Comparison of ENCODE assay signal across 1 cellular context in the genomic region with DNA sequence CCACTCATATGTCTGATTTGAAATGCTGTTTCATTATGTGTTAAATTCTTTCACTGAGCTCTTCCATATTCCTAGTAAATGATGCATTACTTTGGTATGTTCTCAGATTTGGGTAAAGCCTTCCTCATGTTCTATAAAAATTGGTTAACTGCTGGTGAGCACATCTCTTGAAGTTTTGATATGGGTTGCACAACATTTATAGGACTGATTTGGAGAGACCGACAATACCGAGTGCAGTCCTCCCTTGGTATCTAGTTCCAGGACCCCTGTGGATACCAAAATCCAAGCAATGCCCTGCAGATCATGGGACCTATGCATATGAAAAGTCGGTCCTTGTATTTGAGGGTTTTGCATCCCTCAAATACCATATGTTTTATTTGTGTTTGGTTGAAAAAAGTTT.
TF ChIP-seq lines count a peak whose summit lies in the region.

No MANE protein-coding gene starts in this region.

TF ChIP-seq in HepG2, 621 proteins besides CTCF, POLR2A, EP300 and RAD21:
- TF ChIP-seq CEBPB (IDR thresholded peaks at IDR 0.05; ENCODE audit: borderline replicate concordance, low read depth, low read length) (peak; percentile 30; the same call in 1 of the 2 replicates), ZNF337 (CRISPR knock-in tag; IDR thresholded peaks at IDR 0.05; ENCODE audit: borderline replicate concordance, low read depth) (no peak)
